In genomic region chr9:87525546-87526303, GRCh38 we compare ENCODE assay signal across 2 cellular contexts.
TF ChIP-seq lines count a peak whose summit lies in the region.

No MANE protein-coding gene starts in this region.

TF ChIP-seq in GM23338, 12 proteins besides CTCF, POLR2A, EP300 and RAD21 (continued from another document):
- no peak for TF ChIP-seq ZNF114 (CRISPR knock-in tag; IDR thresholded peaks at IDR 0.05)
- no peak for TF ChIP-seq POLR2AphosphoS5 (IDR thresholded peaks at IDR 0.05; ENCODE audit: low read depth)
- no peak for TF ChIP-seq EZH2 (IDR thresholded peaks at IDR 0.05; ENCODE audit: low read depth, unreplicated experiment)

TF ChIP-seq in WTC11, 78 proteins besides CTCF, POLR2A, EP300 and RAD21 (continued from another document):
- TF ChIP-seq ZNF423 (CRISPR knock-in tag; IDR thresholded peaks at IDR 0.05), result peak; percentile 54
